ENCODE assay signal across 9 cellular contexts in the genomic region with DNA sequence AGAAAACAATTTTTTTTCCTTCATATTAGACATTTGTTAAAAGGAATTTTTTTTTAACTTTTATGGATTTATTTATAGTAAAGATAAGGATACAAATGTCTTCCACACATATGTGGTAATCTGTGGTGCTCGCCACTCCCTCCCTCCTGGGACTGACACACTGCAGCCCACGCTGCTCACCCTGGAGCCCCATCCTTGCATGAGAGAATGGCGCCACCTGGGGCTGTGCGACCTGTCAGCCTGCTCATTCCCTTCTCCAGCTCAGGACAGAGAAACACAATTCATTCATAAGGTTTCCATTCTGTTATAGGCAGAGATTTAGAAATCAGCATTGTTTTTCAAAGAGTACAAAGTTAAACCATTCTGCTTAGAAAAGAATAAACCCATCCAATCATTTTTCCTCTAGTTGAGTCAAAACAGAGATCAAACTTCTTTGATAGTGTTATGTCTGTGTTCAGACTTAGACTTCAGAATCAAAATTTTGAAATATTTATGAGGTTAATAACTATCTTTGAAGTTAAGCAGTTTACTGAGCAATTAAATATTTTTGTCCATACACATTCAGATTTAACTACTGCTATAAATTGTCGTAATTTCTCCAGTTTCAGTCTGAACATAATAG. TPM values are rescaled to one million over a fixed set of nuclear protein-coding genes. Genes with fewer than 3 reads are reported as not detected.
DNase-seq lines count a peak whose midpoint lies in the region; ATAC-seq, FAIRE-seq and TF ChIP-seq lines count a peak whose summit lies in the region.
"Had no signal": no experiment of that assay in that cellular context is flagged by ENCODE, and none has a peak within 500 bp of the region (broad histone marks: within the 10 kb centered on the region; RNA-seq: fewer than 3 reads in every experiment).

No MANE protein-coding gene starts in this region.

- peaks cover 8% of the 10 kb centered on the region for H3K79me2 ChIP-seq in astrocyte (ENCODE audit: insufficient read depth, low read length)

- peaks cover 27% of the 10 kb centered on the region for H3K36me3 ChIP-seq in astrocyte (ENCODE audit: insufficient read depth, low read length)

- intact Hi-C loops in Right ventricle myocardium inferior (cut with DNase I) (no loop called here), cardiac septum (cut with DNase I) (loop anchor here (5.0 kb wide), 1 partner anchor 49 kb away; no protein-coding TSS in a partner anchor)

- H3K4me3 Mint-ChIP-seq in astrocyte (ENCODE audit: unreplicated experiment), result no peak overlapping the region
- no peak overlapping the region for H3K4me3 Mint-ChIP-seq in stimulated activated naive B cell treated with anti-CD40 and anti-IgM and Interleukin-4, amounts not matched to agents 10 μg/mL and 1 μg/mL and 100 μg/mL, for 72 hours
- H3K4me3 Mint-ChIP-seq: central memory CD8-positive, alpha-beta T cell had no signal

- no peak overlapping the region for H3K9ac ChIP-seq in astrocyte (ENCODE audit: low read length)

- ATAC-seq in Right ventricle myocardium inferior (peak; percentile 71), GM18868 (IDR thresholded peaks at IDR 0.05; ENCODE audit: unreplicated experiment) (no peak)
- peak; percentile 71 to 76 for ATAC-seq in stimulated activated naive B cell treated with anti-CD40 and anti-IgM and Interleukin-4, amounts not matched to agents 10 μg/mL and 1 μg/mL and 100 μg/mL, for 72 hours (replicated peaks)

- H3K27me3 ChIP-seq in astrocyte (ENCODE audit: insufficient read depth, low read length), result no peaks in the 10 kb centered on the region

- H3K36me3 Mint-ChIP-seq in astrocyte (ENCODE audit: low read depth, unreplicated experiment), result peaks cover 11% of the 10 kb centered on the region
- H3K36me3 Mint-ChIP-seq in stimulated activated naive B cell treated with anti-CD40 and anti-IgM and Interleukin-4, amounts not matched to agents 10 μg/mL and 1 μg/mL and 100 μg/mL, for 72 hours, result peaks cover 28 to 45% of the 10 kb centered on the region in 2 donors

- no peak overlapping the region for H3K4me3 ChIP-seq in astrocyte (ENCODE audit: insufficient read depth, low read depth, low read length)

- H3K4me2 ChIP-seq in astrocyte (ENCODE audit: low read length), result no peak overlapping the region

- peaks cover 28% of the 10 kb centered on the region for H3K4me1 Mint-ChIP-seq in astrocyte (ENCODE audit: low read depth, unreplicated experiment)
- peaks cover 8 to 15% of the 10 kb centered on the region in 2 donors for H3K4me1 Mint-ChIP-seq in stimulated activated naive B cell treated with anti-CD40 and anti-IgM and Interleukin-4, amounts not matched to agents 10 μg/mL and 1 μg/mL and 100 μg/mL, for 72 hours

- H2AFZ ChIP-seq in astrocyte (ENCODE audit: low read depth, low read length), result no peak overlapping the region

- H3K27me3 Mint-ChIP-seq in astrocyte (ENCODE audit: low read depth, unreplicated experiment), result no peaks in the 10 kb centered on the region
- H3K27me3 Mint-ChIP-seq in stimulated activated naive B cell treated with anti-CD40 and anti-IgM and Interleukin-4, amounts not matched to agents 10 μg/mL and 1 μg/mL and 100 μg/mL, for 72 hours, result no peaks in the 10 kb centered on the region
- H3K27me3 Mint-ChIP-seq: central memory CD8-positive, alpha-beta T cell had no signal

- DNase-seq in Right ventricle myocardium inferior (ENCODE audit: missing footprints) (no peak), cardiac septum (ENCODE audit: low spot score) (no peak), NCI-H524 treated with DMSO at 0.1 percent for 48 hours (lab: John Stamatoyannopoulos, UW) (peak; percentile 26), astrocyte (ENCODE audit: low read depth) (peak; percentile 14), islet precursor cell (peak; percentile 69), DMS114 treated with DMSO at 0.1 percent for 48 hours (lab: John Stamatoyannopoulos, UW; ENCODE audit: unreplicated experiment) (no peak)
- no peak for DNase-seq in stimulated activated naive B cell treated with anti-CD40 and anti-IgM and Interleukin-4, amounts not matched to agents 10 μg/mL and 1 μg/mL and 100 μg/mL, for 72 hours

- H3K27ac ChIP-seq in astrocyte (ENCODE audit: low read depth, low read length), result no peak overlapping the region

- peaks cover 10% of the 10 kb centered on the region for H3K4me1 ChIP-seq in astrocyte (ENCODE audit: insufficient read depth, low read length)

- H3K27ac Mint-ChIP-seq in astrocyte (ENCODE audit: unreplicated experiment), result peak overlapping the region; percentile 41
- no peak overlapping the region for H3K27ac Mint-ChIP-seq in stimulated activated naive B cell treated with anti-CD40 and anti-IgM and Interleukin-4, amounts not matched to agents 10 μg/mL and 1 μg/mL and 100 μg/mL, for 72 hours

- peak; percentile 26 for TF ChIP-seq CTCF in astrocyte (IDR thresholded peaks at IDR 0.05; ENCODE audit: insufficient read depth, low read depth, low read length)

- no peak for FAIRE-seq in astrocyte (lab: Jason Lieb, UNC)

- H3K9me3 Mint-ChIP-seq in astrocyte (ENCODE audit: unreplicated experiment), result no peaks in the 10 kb centered on the region
- H3K9me3 Mint-ChIP-seq in stimulated activated naive B cell treated with anti-CD40 and anti-IgM and Interleukin-4, amounts not matched to agents 10 μg/mL and 1 μg/mL and 100 μg/mL, for 72 hours, result no peaks in the 10 kb centered on the region
- H3K9me3 Mint-ChIP-seq: central memory CD8-positive, alpha-beta T cell had no signal

- no peaks in the 10 kb centered on the region for H3K9me3 ChIP-seq in astrocyte (ENCODE audit: insufficient read depth, low read depth, low read length)

- H4K20me1 ChIP-seq in astrocyte (ENCODE audit: insufficient read depth, low read length), result peaks cover 39% of the 10 kb centered on the region

RNA-seq across cellular contexts. Expression of a gene that starts 42.8 kb away (rescaled TPM):
- total RNA-seq in Right ventricle myocardium inferior, result 172 TPM
- 157 TPM for total RNA-seq in cardiac septum
- 112 and 118 TPM in 2 replicates for total RNA-seq in astrocyte

Comparison
In these comparisons a context has a peak if more than half of its experiments do, and no peak if none do; other contexts are left out.
1. DNase-seq: peak in NCI-H524 treated with DMSO at 0.1 percent for 48 hours (single experiment), astrocyte (single experiment) and islet precursor cell (single experiment); none in Right ventricle myocardium inferior (single experiment), cardiac septum (single experiment), stimulated activated naive B cell treated with anti-CD40 and anti-IgM and Interleukin-4, amounts not matched to agents 10 μg/mL and 1 μg/mL and 100 μg/mL, for 72 hours (single experiment) and DMS114 treated with DMSO at 0.1 percent for 48 hours (single experiment).